33 cellular contexts compared by ENCODE assay signal in the genomic region with DNA sequence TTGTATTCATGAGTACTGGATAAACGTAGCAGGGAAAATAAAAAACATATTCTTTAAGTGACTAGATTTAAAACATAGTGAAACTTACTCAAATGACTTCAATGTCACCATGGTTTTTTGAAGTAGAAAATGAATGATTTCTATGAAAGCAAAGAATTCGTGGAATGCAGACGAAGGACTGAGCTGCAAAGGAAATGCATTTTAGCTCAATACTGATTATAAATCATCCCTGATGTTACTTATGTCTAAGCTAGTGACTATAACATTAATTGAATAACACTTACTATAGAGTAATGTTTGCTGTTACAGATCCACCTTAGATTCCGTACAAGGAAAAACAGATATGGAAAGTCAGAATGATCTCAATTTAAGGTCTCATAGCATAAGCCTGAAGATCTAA.
"Had no signal": no experiment of that assay in that cellular context is flagged by ENCODE, and none has a peak within 500 bp of the region (broad histone marks: within the 10 kb centered on the region; RNA-seq: fewer than 3 reads in every experiment).

No MANE protein-coding gene starts in this region.

- H3K4me3 ChIP-seq: cardiac muscle cell, colonic mucosa, esophagus squamous epithelium, heart right ventricle, left lung, lower lobe of right lung, mucosa of descending colon, right lobe of liver, skin epidermis, thyroid gland, upper lobe of left lung, vagina had no signal

- H3K36me3 Mint-ChIP-seq: brain; stimulated activated effector memory CD8-positive, alpha-beta T cell treated with anti-CD3 and anti-CD28 coated beads, Interleukin-12 subunit alpha, Interleukin-12 subunit beta, amount 100 ng/mL, for 72 hours had no signal

- H3K27me3 ChIP-seq: cardiac muscle cell, colonic mucosa, esophagus squamous epithelium, heart right ventricle, left lung, neutrophil, right lobe of liver, thyroid gland, upper lobe of left lung, vagina had no signal

- H3K9me3 ChIP-seq: colonic mucosa, neutrophil, right lobe of liver, thyroid gland had no signal

- H3K4me1 ChIP-seq: colonic mucosa, esophagus squamous epithelium, heart right ventricle, left lung, lower lobe of right lung, right lobe of liver, thyroid gland, upper lobe of left lung, vagina had no signal

- H3K4me1 Mint-ChIP-seq: activated CD4-positive, alpha-beta T cell treated with anti-CD3 and anti-CD28 coated beads for 36 hours; brain; nephron; stimulated activated effector memory CD8-positive, alpha-beta T cell treated with anti-CD3 and anti-CD28 coated beads, Interleukin-12 subunit alpha, Interleukin-12 subunit beta, amount 100 ng/mL, for 72 hours; stimulated activated naive CD8-positive, alpha-beta T cell treated with anti-CD3 and anti-CD28 coated beads, Interleukin-15, amount 100 ng/mL, for 72 hours had no signal

- H3K36me3 ChIP-seq: cardiac muscle cell, colonic mucosa, esophagus squamous epithelium, heart right ventricle, left lung, lower lobe of right lung, neutrophil, right lobe of liver, thyroid gland, upper lobe of left lung, vagina had no signal

- DNase-seq: activated CD4-positive, alpha-beta T cell treated with anti-CD3 and anti-CD28 coated beads for 36 hours; activated CD4-positive, CD25-positive, alpha-beta regulatory T cell; activated naive CD4-positive, alpha-beta T cell; activated T-cell treated with anti-CD3 and anti-CD28 coated beads for 4 hours; activated T-cell treated with anti-CD3 and anti-CD28 coated beads, Interleukin-2, amount 50 U/mL, for 72 hours; anterior cingulate cortex; cerebellar nuclear complex; colonic mucosa; effector CD8-positive, alpha-beta T cell; esophagus squamous epithelium; foreskin melanocyte; heart right ventricle; left lung; lower lobe of right lung; mesendoderm; mucosa of descending colon; right lobe of liver; stimulated activated CD4-positive, alpha-beta T cell treated with anti-CD3 and anti-CD28 coated beads, Interleukin-12 subunit alpha, Interleukin-12 subunit beta, amount 100 ng/mL, for 4 hours; stimulated activated CD4-positive, alpha-beta T cell treated with anti-CD3 and anti-CD28 coated beads, Interleukin-4, amount 100 ng/mL, for 1 hour; stimulated activated naive CD8-positive, alpha-beta T cell treated with anti-CD3 and anti-CD28 coated beads, Interleukin-15, amount 100 ng/mL, for 72 hours; substantia nigra; thyroid gland; upper lobe of left lung had no signal

- H3K27ac Mint-ChIP-seq: activated CD4-positive, alpha-beta T cell treated with anti-CD3 and anti-CD28 coated beads for 36 hours; activated naive CD4-positive, alpha-beta T cell treated with anti-CD3 and anti-CD28 coated beads, Interleukin-2, amount 50 U/mL, for 72 hours; activated T-cell treated with anti-CD3 and anti-CD28 coated beads, Interleukin-2, amount 50 U/mL, for 72 hours; brain; nephron; stimulated activated effector memory CD8-positive, alpha-beta T cell treated with anti-CD3 and anti-CD28 coated beads, Interleukin-12 subunit alpha, Interleukin-12 subunit beta, amount 100 ng/mL, for 72 hours; stimulated activated naive CD8-positive, alpha-beta T cell treated with anti-CD3 and anti-CD28 coated beads, Interleukin-15, amount 100 ng/mL, for 72 hours; T-helper 2 cell treated with Interferon-gamma antibody and Interleukin-4, amounts not matched to agents 5 μg/mL and 100 μg/mL, for 36 hours had no signal

- ATAC-seq: activated CD4-positive, alpha-beta T cell treated with anti-CD3 and anti-CD28 coated beads for 36 hours; activated naive CD4-positive, alpha-beta T cell treated with anti-CD3 and anti-CD28 coated beads, Interleukin-2, amount 50 U/mL, for 72 hours; activated T-cell treated with anti-CD3 and anti-CD28 coated beads, Interleukin-2, amount 50 U/mL, for 72 hours; heart right ventricle; left lung; lower lobe of right lung; mucosa of descending colon; right lobe of liver; stimulated activated effector memory CD8-positive, alpha-beta T cell treated with anti-CD3 and anti-CD28 coated beads, Interleukin-12 subunit alpha, Interleukin-12 subunit beta, amount 100 ng/mL, for 72 hours; stimulated activated naive CD8-positive, alpha-beta T cell treated with anti-CD3 and anti-CD28 coated beads, Interleukin-15, amount 100 ng/mL, for 72 hours had no signal

- H3K27ac ChIP-seq: cardiac muscle cell, colonic mucosa, epithelial cell of prostate, esophagus squamous epithelium, heart right ventricle, left lung, lower lobe of right lung, neutrophil, right lobe of liver, skin epidermis, thyroid gland, upper lobe of left lung, vagina had no signal

- H3K4me3 Mint-ChIP-seq: activated CD4-positive, alpha-beta T cell treated with anti-CD3 and anti-CD28 coated beads for 36 hours; activated T-cell treated with anti-CD3 and anti-CD28 coated beads, Interleukin-2, amount 50 U/mL, for 72 hours; brain; nephron; stimulated activated effector memory CD8-positive, alpha-beta T cell treated with anti-CD3 and anti-CD28 coated beads, Interleukin-12 subunit alpha, Interleukin-12 subunit beta, amount 100 ng/mL, for 72 hours; stimulated activated naive CD8-positive, alpha-beta T cell treated with anti-CD3 and anti-CD28 coated beads, Interleukin-15, amount 100 ng/mL, for 72 hours; T-helper 2 cell treated with Interferon-gamma antibody and Interleukin-4, amounts not matched to agents 5 μg/mL and 100 μg/mL, for 36 hours had no signal

- H3K27me3 Mint-ChIP-seq: activated CD4-positive, alpha-beta T cell treated with anti-CD3 and anti-CD28 coated beads for 36 hours; brain; stimulated activated naive CD8-positive, alpha-beta T cell treated with anti-CD3 and anti-CD28 coated beads, Interleukin-15, amount 100 ng/mL, for 72 hours had no signal
